ENCODE assay signal across 24 cellular contexts in the genomic region with DNA sequence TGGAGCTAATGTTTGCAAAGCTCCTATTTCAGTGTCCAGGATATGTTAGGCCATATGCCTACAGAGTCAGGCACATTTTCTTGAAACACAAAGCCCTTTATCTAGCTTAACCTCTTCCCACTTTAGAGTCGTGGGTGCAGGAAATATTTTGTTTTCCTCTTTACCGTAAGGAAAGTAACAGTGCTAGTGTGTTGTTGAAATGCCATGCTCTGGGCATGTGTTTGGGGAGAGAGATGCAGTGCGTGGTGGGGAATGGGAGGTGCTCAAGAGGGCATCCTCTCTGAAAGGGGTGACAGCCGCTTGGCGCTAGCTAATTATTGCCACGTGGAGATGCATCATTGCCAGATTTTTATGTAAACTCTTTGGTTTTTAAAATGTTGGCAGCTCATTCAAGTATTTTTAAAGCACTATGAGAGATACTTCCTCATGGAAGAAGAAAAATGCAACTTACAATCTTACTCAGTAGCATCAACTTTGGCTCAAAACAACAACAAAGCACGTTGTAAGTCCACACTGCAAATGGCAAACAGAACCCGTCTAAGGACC.
"Had no signal": no experiment of that assay in that cellular context is flagged by ENCODE, and none has a peak within 500 bp of the region (broad histone marks: within the 10 kb centered on the region; RNA-seq: fewer than 3 reads in every experiment).

No MANE protein-coding gene starts in this region.

- ATAC-seq: foreskin keratinocyte; left colon; left ventricle myocardium superior; psoas muscle; stimulated activated naive B cell treated with anti-CD40 and anti-IgM and Interleukin-4, amounts not matched to agents 10 μg/mL and 1 μg/mL and 100 μg/mL, for 72 hours; stimulated activated naive CD8-positive, alpha-beta T cell treated with anti-CD3 and anti-CD28 coated beads, Interleukin-15, amount 100 ng/mL, for 72 hours; upper lobe of right lung had no signal

- H3K4me3 ChIP-seq: coronary artery, dorsolateral prefrontal cortex, hepatocyte, lung, psoas muscle, sigmoid colon, skin epidermis, testis, tibial nerve, upper lobe of right lung, vagina had no signal

- H3K27me3 ChIP-seq: dorsolateral prefrontal cortex, foreskin keratinocyte, hepatocyte, sigmoid colon, testis, tibial nerve, upper lobe of right lung, vagina had no signal

- H3K9me3 ChIP-seq: psoas muscle, sigmoid colon, testis, tibial nerve, upper lobe of right lung, vagina had no signal

- H3K4me1 ChIP-seq: foreskin keratinocyte, parathyroid adenoma, upper lobe of right lung had no signal

- H3K27ac ChIP-seq: dorsolateral prefrontal cortex, foreskin keratinocyte, hepatocyte, parathyroid adenoma, psoas muscle, skin epidermis, testis, upper lobe of right lung, vagina had no signal

- H3K4me2 ChIP-seq: hepatocyte had no signal

- DNase-seq: dorsolateral prefrontal cortex; effector CD8-positive, alpha-beta T cell; foreskin keratinocyte; head of caudate nucleus; left colon; left ventricle myocardium superior; mesenchymal stem cell; midbrain; occipital lobe; psoas muscle; sigmoid colon; stimulated activated CD4-positive, alpha-beta T cell treated with anti-CD3 and anti-CD28 coated beads, Interleukin-2, amount 100 ng/mL, for 24 hours; stimulated activated CD4-positive, alpha-beta T cell treated with anti-CD3 and anti-CD28 coated beads, Interleukin-4, amount 100 ng/mL, for 4 hours; stimulated activated naive B cell treated with anti-CD40 and anti-IgM and Interleukin-4, amounts not matched to agents 10 μg/mL and 1 μg/mL and 100 μg/mL, for 72 hours; stimulated activated naive CD8-positive, alpha-beta T cell treated with anti-CD3 and anti-CD28 coated beads, Interleukin-15, amount 100 ng/mL, for 72 hours; testis; upper lobe of right lung had no signal

- H2AFZ ChIP-seq: hepatocyte, parathyroid adenoma had no signal

- H3K36me3 ChIP-seq: sigmoid colon, tibial nerve, upper lobe of right lung, vagina had no signal

- H3K9ac ChIP-seq: parathyroid adenoma had no signal
